1 cellular context compared by ENCODE assay signal in the genomic region with DNA sequence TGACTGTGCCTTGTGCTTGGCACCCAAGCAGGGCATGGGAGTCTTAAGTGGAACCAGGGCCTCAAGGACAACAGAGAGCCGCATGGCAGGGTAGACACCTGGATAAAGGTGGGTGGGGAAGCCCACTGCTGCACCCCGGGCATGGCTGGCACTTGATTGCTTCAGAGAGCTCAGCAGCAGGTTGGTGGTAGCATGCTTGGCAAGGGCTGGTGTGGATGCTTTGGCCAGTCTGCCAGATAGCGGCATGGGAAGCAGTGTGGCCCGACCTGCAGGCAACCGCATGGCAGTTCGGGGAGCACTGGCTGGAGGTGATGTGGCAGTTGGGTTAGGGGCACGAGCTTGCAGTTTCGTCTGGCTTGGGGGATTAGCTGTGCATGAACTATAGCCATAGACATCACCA.
TF ChIP-seq lines count a peak whose summit lies in the region.

No MANE protein-coding gene starts in this region.

TF ChIP-seq in HepG2, 621 proteins besides CTCF, POLR2A, EP300 and RAD21:
- TF ChIP-seq JUNB (CRISPR knock-in tag; IDR thresholded peaks at IDR 0.05; ENCODE audit: borderline replicate concordance) (peak; percentile 23; the same call in 1 of the 2 replicates), TMF1 (CRISPR knock-in tag; IDR thresholded peaks at IDR 0.05; ENCODE audit: low read depth) (0 out of 2 replicates have a peak, but pooled peaks have one; percentile 42), KLF15 (CRISPR knock-in tag; IDR thresholded peaks at IDR 0.05; ENCODE audit: borderline replicate concordance) (no peak), ZZZ3 (CRISPR knock-in tag; IDR thresholded peaks at IDR 0.05; ENCODE audit: borderline replicate concordance) (no peak)
TF ChIP-seq in HepG2: peak in this region for 2.
